ENCODE assay signal across 13 cellular contexts in the genomic region with DNA sequence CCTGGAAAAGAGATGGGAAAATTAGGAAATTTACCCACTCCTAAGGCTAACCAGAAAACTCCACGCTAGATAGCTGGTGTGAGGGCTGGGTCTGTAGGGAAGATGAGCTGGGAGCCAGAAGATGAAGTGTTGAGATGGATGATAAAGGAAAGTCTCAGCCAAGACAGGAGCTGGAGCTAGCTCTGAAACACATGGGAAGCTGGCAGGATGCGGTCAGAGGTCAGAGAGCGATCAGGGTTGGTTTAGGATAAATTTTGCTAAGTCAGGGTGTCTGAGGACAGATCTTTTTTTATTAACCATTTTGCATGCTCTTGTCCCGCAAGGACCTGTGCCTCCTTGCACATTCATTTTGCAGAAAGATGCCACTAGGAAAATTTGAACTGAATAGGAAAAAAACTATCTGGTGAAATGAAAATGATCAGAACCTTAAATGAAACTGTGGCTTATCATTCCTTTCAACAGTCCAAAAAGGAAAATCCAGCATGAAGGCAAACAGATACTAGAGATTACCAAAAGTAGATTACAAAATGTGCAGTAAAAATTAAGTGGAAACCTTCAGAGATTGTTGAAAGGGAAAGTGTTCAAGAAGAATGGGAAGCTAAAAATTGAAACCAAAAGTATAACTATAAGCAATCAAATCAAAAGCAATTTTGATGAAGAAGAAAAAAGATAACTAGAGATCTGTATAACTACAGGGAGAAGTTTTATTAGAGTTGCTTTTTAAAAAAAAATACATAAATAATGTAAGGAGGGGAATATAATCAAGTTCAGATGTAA. TPM values are rescaled to one million over a fixed set of nuclear protein-coding genes. Genes with fewer than 3 reads are reported as not detected.
DNase-seq lines count a peak whose midpoint lies in the region; ATAC-seq and TF ChIP-seq lines count a peak whose summit lies in the region.
"Had no signal": no experiment of that assay in that cellular context is flagged by ENCODE, and none has a peak within 500 bp of the region (broad histone marks: within the 10 kb centered on the region; RNA-seq: fewer than 3 reads in every experiment).

No MANE protein-coding gene starts in this region.

- H3K27me3 ChIP-seq in foreskin keratinocyte (no peaks in the 10 kb centered on the region), transverse colon (no peaks in the 10 kb centered on the region)

- H3K9me3 Mint-ChIP-seq in stimulated activated naive CD8-positive, alpha-beta T cell treated with anti-CD3 and anti-CD28 coated beads, Interleukin-15, amount 100 ng/mL, for 72 hours = no peaks in the 10 kb centered on the region
- peaks cover 4% of the 10 kb centered on the region for H3K9me3 Mint-ChIP-seq in progenitor cell of endocrine pancreas (ENCODE audit: low read depth)
- no peaks in the 10 kb centered on the region for H3K9me3 Mint-ChIP-seq in effector memory CD8-positive, alpha-beta T cell
- H3K9me3 Mint-ChIP-seq: H9 had no signal

- H3K9me3 ChIP-seq in transverse colon = no peaks in the 10 kb centered on the region

- no peak overlapping the region for H3K27ac Mint-ChIP-seq in stimulated activated naive CD8-positive, alpha-beta T cell treated with anti-CD3 and anti-CD28 coated beads, Interleukin-15, amount 100 ng/mL, for 72 hours
- no peak overlapping the region for H3K27ac Mint-ChIP-seq in progenitor cell of endocrine pancreas
- no peak overlapping the region for H3K27ac Mint-ChIP-seq in effector memory CD8-positive, alpha-beta T cell
- H3K27ac Mint-ChIP-seq: H9 had no signal

- H3K4me3 ChIP-seq in transverse colon = no peak overlapping the region

- peak overlapping the region; percentile 7 for H3K27ac ChIP-seq in foreskin keratinocyte
- H3K27ac ChIP-seq in transverse colon = peak overlapping the region in 3 of 4 donors; percentile 9 to 26 (median 10)
- H3K27ac ChIP-seq: KMS-11 had no signal

- no peaks in the 10 kb centered on the region for H3K36me3 ChIP-seq in transverse colon

- no peak for DNase-seq in stimulated activated naive CD8-positive, alpha-beta T cell treated with anti-CD3 and anti-CD28 coated beads, Interleukin-15, amount 100 ng/mL, for 72 hours
- DNase-seq in stimulated activated naive CD8-positive, alpha-beta T cell treated with anti-CD3 and anti-CD28 coated beads, Interleukin-15, Interleukin-2, amounts not matched to agents 100 U/mL and 50 U/mL, for 24 hours = no peak
- peak; percentile 55 for DNase-seq in RPMI7951 (ENCODE audit: low read depth)
- no peak for DNase-seq in foreskin keratinocyte
- DNase-seq in transverse colon = no peak
- DNase-seq in progenitor cell of endocrine pancreas (ENCODE audit: low spot score, unreplicated experiment) = no peak
- no peak for DNase-seq in effector memory CD8-positive, alpha-beta T cell
- DNase-seq in NCI-H1105 (lab: John Stamatoyannopoulos, UW) = no peak
- DNase-seq: activated naive CD4-positive, alpha-beta T cell treated with Interleukin-2 at 50 U/mL for 16 hours; H9; midbrain; substantia nigra had no signal

- no peak for TF ChIP-seq EP300 in transverse colon (IDR thresholded peaks at IDR 0.05; ENCODE audit: low read depth)

- H3K4me3 Mint-ChIP-seq in stimulated activated naive CD8-positive, alpha-beta T cell treated with anti-CD3 and anti-CD28 coated beads, Interleukin-15, amount 100 ng/mL, for 72 hours = peak overlapping the region; percentile 5 to 16
- H3K4me3 Mint-ChIP-seq in progenitor cell of endocrine pancreas (ENCODE audit: low read depth) = no peak overlapping the region
- H3K4me3 Mint-ChIP-seq in effector memory CD8-positive, alpha-beta T cell = no peak overlapping the region
- H3K4me3 Mint-ChIP-seq: H9 had no signal

- peaks cover 10% of the 10 kb centered on the region for H3K4me1 Mint-ChIP-seq in stimulated activated naive CD8-positive, alpha-beta T cell treated with anti-CD3 and anti-CD28 coated beads, Interleukin-15, amount 100 ng/mL, for 72 hours
- peaks cover 32% of the 10 kb centered on the region for H3K4me1 Mint-ChIP-seq in progenitor cell of endocrine pancreas (ENCODE audit: low read depth)
- no peaks in the 10 kb centered on the region for H3K4me1 Mint-ChIP-seq in effector memory CD8-positive, alpha-beta T cell (ENCODE audit: low read depth in 2 of 2)
- H3K4me1 Mint-ChIP-seq: H9 had no signal

- in situ Hi-C loops in transverse colon (cut with MboI; ENCODE audit: low pct_ligation_motif_present in 1 of 4, low pct_unique_long_range_greater_than_20kb in 1 of 4, low sequenced_read_pairs in 3 of 4) = no loop called here

- intact Hi-C loops in transverse colon (cut with DNase I; ENCODE audit: low total_unique reads) = no loop called here

- peaks cover 17% of the 10 kb centered on the region for H3K4me1 ChIP-seq in foreskin keratinocyte
- peaks cover 5 to 28% (median 11%) of the 10 kb centered on the region in 4 donors for H3K4me1 ChIP-seq in transverse colon

- TF ChIP-seq CTCF in foreskin keratinocyte (conservative IDR thresholded peaks at IDR 0.05) (no peak), transverse colon (IDR thresholded peaks at IDR 0.05) (no peak), progenitor cell of endocrine pancreas (IDR thresholded peaks at IDR 0.05; ENCODE audit: unreplicated experiment) (no peak)

- no peak for ATAC-seq in stimulated activated naive CD8-positive, alpha-beta T cell treated with anti-CD3 and anti-CD28 coated beads, Interleukin-15, amount 100 ng/mL, for 72 hours
- ATAC-seq in stimulated activated naive CD8-positive, alpha-beta T cell treated with anti-CD3 and anti-CD28 coated beads, Interleukin-15, Interleukin-2, amounts not matched to agents 100 U/mL and 50 U/mL, for 24 hours = no peak
- ATAC-seq in foreskin keratinocyte = no peak
- no peak for ATAC-seq in effector memory CD8-positive, alpha-beta T cell (replicated peaks)

- peaks cover 12% of the 10 kb centered on the region for H3K27me3 Mint-ChIP-seq in stimulated activated naive CD8-positive, alpha-beta T cell treated with anti-CD3 and anti-CD28 coated beads, Interleukin-15, amount 100 ng/mL, for 72 hours
- H3K27me3 Mint-ChIP-seq in progenitor cell of endocrine pancreas = peaks cover 9% of the 10 kb centered on the region
- H3K27me3 Mint-ChIP-seq in effector memory CD8-positive, alpha-beta T cell = peaks cover 56 to 80% of the 10 kb centered on the region in 2 donors

- 48 to 63% methylated on average over 1 to 4 of the region's 4 CpGs for WGBS in transverse colon (ENCODE audit: low coverage in 1 of 2), 2 donors

- H3K36me3 Mint-ChIP-seq in progenitor cell of endocrine pancreas (ENCODE audit: insufficient read depth) = peaks cover 3% of the 10 kb centered on the region
- no peaks in the 10 kb centered on the region for H3K36me3 Mint-ChIP-seq in effector memory CD8-positive, alpha-beta T cell (ENCODE audit: insufficient read depth)

- no peak for TF ChIP-seq POLR2A in transverse colon (IDR thresholded peaks at IDR 0.05)

RNA-seq across cellular contexts. Expression of gene EDN1, which starts 10.7 kb away (rescaled TPM):
- total RNA-seq in RPMI7951 (2014; rRNA removed; shearing (Covaris generic)) = 0.72 and 0.88 TPM in 2 replicates
- total RNA-seq in foreskin keratinocyte = 26.5 and 39.6 TPM in 2 replicates
- polyA plus RNA-seq in foreskin keratinocyte = 16.2 and 27.5 TPM in 2 replicates
- total RNA-seq in transverse colon = 10 to 100 TPM in 2 of 4 donors, 1 to 10 TPM in 2; 3.6 to 23.2 (median 14.2) TPM
- 2.0 and 2.6 TPM in 2 replicates for total RNA-seq in progenitor cell of endocrine pancreas

Comparison
In these comparisons a context has a peak if more than half of its experiments do, and no peak if none do; other contexts are left out.
1. H3K4me3 Mint-ChIP-seq: peak in stimulated activated naive CD8-positive, alpha-beta T cell treated with anti-CD3 and anti-CD28 coated beads, Interleukin-15, amount 100 ng/mL, for 72 hours (2 of 2); none in progenitor cell of endocrine pancreas (single experiment) and effector memory CD8-positive, alpha-beta T cell (0 of 2).